11 cellular contexts compared by ENCODE assay signal in genomic region chr18:52244658-52245057, GRCh38.
"Had no signal": no experiment of that assay in that cellular context is flagged by ENCODE, and none has a peak within 500 bp of the region (broad histone marks: within the 10 kb centered on the region; RNA-seq: fewer than 3 reads in every experiment).

No MANE protein-coding gene starts in this region.

- H3K36me3 ChIP-seq: HAP-1 had no signal

- H3K9me3 ChIP-seq: HAP-1 had no signal

- H3K4me3 ChIP-seq: GM23248, GM23338, HAP-1 had no signal

- ATAC-seq: GM23338, HCT116 had no signal

- H3K4me1 ChIP-seq: HAP-1 had no signal

- H3K27ac ChIP-seq: GM23248 had no signal

- DNase-seq: GM23248, GOT3, H7, H9, HCEC 1CT, HFFc6 had no signal

- H2AFZ ChIP-seq: GM23248, GM23338 had no signal

- H3K9ac ChIP-seq: GM23248 had no signal

- FAIRE-seq: H1, H54 had no signal

- H3K4me2 ChIP-seq: GM23338 had no signal
